14 cellular contexts compared by ENCODE assay signal in genomic region chr5:40221796-40222195, GRCh38.
A peak's percentile ranks its signal among the peaks of the same experiment; 100 is the strongest.
DNase-seq lines count a peak whose midpoint lies in the region; ATAC-seq and TF ChIP-seq lines count a peak whose summit lies in the region.
"Had no signal": no experiment of that assay in that cellular context is flagged by ENCODE, and none has a peak within 500 bp of the region (broad histone marks: within the 10 kb centered on the region; RNA-seq: fewer than 3 reads in every experiment).

No MANE protein-coding gene starts in this region.

- no peak overlapping the region for H3K4me2 ChIP-seq in neural progenitor cell

- TF ChIP-seq CTCF in fibroblast of mammary gland (conservative IDR thresholded peaks at IDR 0.05; ENCODE audit: control insufficient read depth, insufficient read depth, low read depth, low read length) (no peak), neural progenitor cell (IDR thresholded peaks at IDR 0.05) (no peak)

- H4K20me1 ChIP-seq in neural progenitor cell (ENCODE audit: low read depth): no peaks in the 10 kb centered on the region

- no peak overlapping the region for H2AFZ ChIP-seq in neural progenitor cell (replicated peaks)

- no peak overlapping the region for H3K9ac ChIP-seq in neural progenitor cell

- peaks cover 48% of the 10 kb centered on the region for H3K4me1 Mint-ChIP-seq in stimulated activated effector memory CD8-positive, alpha-beta T cell treated with anti-CD3 and anti-CD28 coated beads, Interleukin-12 subunit alpha, Interleukin-12 subunit beta, amount 100 ng/mL, for 72 hours
- H3K4me1 Mint-ChIP-seq in neural progenitor cell: no peaks in the 10 kb centered on the region

- no peaks in the 10 kb centered on the region for H3K27me3 ChIP-seq in SJSA1 (replicated peaks)
- no peaks in the 10 kb centered on the region for H3K27me3 ChIP-seq in neural progenitor cell

- H3K9me3 Mint-ChIP-seq in stimulated activated effector memory CD8-positive, alpha-beta T cell treated with anti-CD3 and anti-CD28 coated beads, Interleukin-12 subunit alpha, Interleukin-12 subunit beta, amount 100 ng/mL, for 72 hours: peaks cover 3% of the 10 kb centered on the region
- H3K9me3 Mint-ChIP-seq in neural progenitor cell: no peaks in the 10 kb centered on the region

- H3K36me3 ChIP-seq in SJSA1 (no peaks in the 10 kb centered on the region), neural progenitor cell (no peaks in the 10 kb centered on the region)

- no peak for ATAC-seq in stimulated activated effector memory CD8-positive, alpha-beta T cell treated with anti-CD3 and anti-CD28 coated beads, Interleukin-12 subunit alpha, Interleukin-12 subunit beta, amount 100 ng/mL, for 72 hours
- ATAC-seq in GM21737 (IDR thresholded peaks at IDR 0.05; ENCODE audit: unreplicated experiment): no peak
- ATAC-seq in HG03460 (IDR thresholded peaks at IDR 0.05; ENCODE audit: unreplicated experiment): no peak
- ATAC-seq: activated T-cell treated with anti-CD3 and anti-CD28 coated beads, Interleukin-2, amount 50 U/mL, for 4 hours had no signal

- H3F3A ChIP-seq in neural progenitor cell (ENCODE audit: low read depth): no peaks in the 10 kb centered on the region

- peak overlapping the region; percentile 3 for H3K27ac Mint-ChIP-seq in stimulated activated effector memory CD8-positive, alpha-beta T cell treated with anti-CD3 and anti-CD28 coated beads, Interleukin-12 subunit alpha, Interleukin-12 subunit beta, amount 100 ng/mL, for 72 hours
- H3K27ac Mint-ChIP-seq in neural progenitor cell: no peak overlapping the region

- DNase-seq in HCEC 1CT: peak; percentile 90
- peak; percentile 54 to 70 for DNase-seq in SJSA1 (ENCODE audit: low read depth in 1 of 2, low spot score in 2 of 2)
- peak; percentile 94 for DNase-seq in fibroblast of mammary gland (ENCODE audit: low read depth)
- DNase-seq in stimulated activated effector memory CD8-positive, alpha-beta T cell treated with anti-CD3 and anti-CD28 coated beads, Interleukin-12 subunit alpha, Interleukin-12 subunit beta, amount 100 ng/mL, for 72 hours (ENCODE audit: low spot score in 2 of 2): no peak
- no peak for DNase-seq in neural progenitor cell (ENCODE audit: low spot score)
- DNase-seq: activated CD4-positive, CD25-positive, alpha-beta regulatory T cell treated with anti-CD3 and anti-CD28 coated beads, Interleukin-2, amount 50 U/mL, for 72 hours; activated T-cell treated with anti-CD3 and anti-CD28 coated beads, Interleukin-2, amount 50 U/mL, for 4 hours; aorta; effector memory CD4-positive, alpha-beta T cell; hippocampal formation; NCI-H1694 treated with DMSO at 0.1 percent for 48 hours had no signal

- H3K4me1 ChIP-seq in SJSA1 (replicated peaks) (peaks cover 29% of the 10 kb centered on the region), neural progenitor cell (no peaks in the 10 kb centered on the region)

- H3K4me3 Mint-ChIP-seq in stimulated activated effector memory CD8-positive, alpha-beta T cell treated with anti-CD3 and anti-CD28 coated beads, Interleukin-12 subunit alpha, Interleukin-12 subunit beta, amount 100 ng/mL, for 72 hours: no peak overlapping the region
- H3K4me3 Mint-ChIP-seq in neural progenitor cell: no peak overlapping the region
- H3K4me3 Mint-ChIP-seq: activated T-cell treated with anti-CD3 and anti-CD28 coated beads, Interleukin-2, amount 50 U/mL, for 4 hours had no signal

- H3K36me3 Mint-ChIP-seq in stimulated activated effector memory CD8-positive, alpha-beta T cell treated with anti-CD3 and anti-CD28 coated beads, Interleukin-12 subunit alpha, Interleukin-12 subunit beta, amount 100 ng/mL, for 72 hours: no peaks in the 10 kb centered on the region
- no peaks in the 10 kb centered on the region for H3K36me3 Mint-ChIP-seq in neural progenitor cell

- H3K27me3 Mint-ChIP-seq in neural progenitor cell (ENCODE audit: insufficient read depth, low read depth): no peaks in the 10 kb centered on the region

- H3K4me3 ChIP-seq in SJSA1 (no peak overlapping the region), fibroblast of mammary gland (ENCODE audit: control insufficient read depth, low read depth, low read length) (no peak overlapping the region), neural progenitor cell (no peak overlapping the region)
- H3K4me3 ChIP-seq: skin epidermis had no signal

- H3K9me3 ChIP-seq in SJSA1 (replicated peaks) (no peaks in the 10 kb centered on the region), neural progenitor cell (ENCODE audit: low read depth) (no peaks in the 10 kb centered on the region)

- H3K79me2 ChIP-seq in neural progenitor cell (ENCODE audit: low read depth): no peaks in the 10 kb centered on the region

- H3K27ac ChIP-seq in SJSA1 (peak overlapping the region; percentile 67), neural progenitor cell (no peak overlapping the region)
- H3K27ac ChIP-seq: skin epidermis had no signal

Comparison
In these comparisons a context has a peak if more than half of its experiments do, and no peak if none do; other contexts are left out.
1. DNase-seq: peak in HCEC 1CT (single experiment), SJSA1 (2 of 2) and fibroblast of mammary gland (single experiment); none in stimulated activated effector memory CD8-positive, alpha-beta T cell treated with anti-CD3 and anti-CD28 coated beads, Interleukin-12 subunit alpha, Interleukin-12 subunit beta, amount 100 ng/mL, for 72 hours (0 of 2) and neural progenitor cell (single experiment).